12 cellular contexts compared by ENCODE assay signal in genomic region chr3:33401781-33402180, GRCh38.
"Had no signal": no experiment of that assay in that cellular context is flagged by ENCODE, and none has a peak within 500 bp of the region (broad histone marks: within the 10 kb centered on the region; RNA-seq: fewer than 3 reads in every experiment).

No MANE protein-coding gene starts in this region.

- DNase-seq: activated B cell treated with CpG ODN at 0.5 μM for 24 hours; activated CD4-positive, alpha-beta T cell treated with anti-CD3 and anti-CD28 coated beads, Interleukin-2, amount 10 ng/mL, durations not matched to agents 24 days and 14 days; activated T-cell treated with anti-CD3 and anti-CD28 coated beads, Interleukin-2, amount 50 U/mL, for 1 hour; effector CD4-positive, alpha-beta T cell; gastrocnemius medialis; right cardiac atrium; stimulated activated CD4-positive, alpha-beta T cell treated with anti-CD3 and anti-CD28 coated beads, Interleukin-12 subunit alpha, Interleukin-12 subunit beta, amount 100 ng/mL, for 4 hours; stimulated activated naive CD4-positive, alpha-beta T cell treated with Interleukin-2 at 50 U/mL for 16 hours; upper lobe of left lung had no signal

- ATAC-seq: gastrocnemius medialis, right cardiac atrium had no signal

- H3K4me1 ChIP-seq: gastrocnemius medialis, upper lobe of left lung had no signal

- H3K27me3 Mint-ChIP-seq: activated B cell treated with CpG ODN at 0.5 μM for 24 hours; activated CD4-positive, alpha-beta T cell treated with anti-CD3 and anti-CD28 coated beads, Interleukin-2, amount 10 ng/mL, durations not matched to agents 24 days and 14 days; activated naive CD4-positive, alpha-beta T cell treated with anti-CD3 and anti-CD28 coated beads, Interleukin-2, amount 50 U/mL, for 24 hours had no signal

- H3K4me1 Mint-ChIP-seq: activated B cell treated with CpG ODN at 0.5 μM for 24 hours; activated CD4-positive, alpha-beta T cell treated with anti-CD3 and anti-CD28 coated beads, Interleukin-2, amount 10 ng/mL, durations not matched to agents 24 days and 14 days; activated naive CD4-positive, alpha-beta T cell treated with anti-CD3 and anti-CD28 coated beads, Interleukin-2, amount 50 U/mL, for 24 hours had no signal

- H3K27ac ChIP-seq: gastrocnemius medialis, SK-N-MC, upper lobe of left lung had no signal

- H3K9me3 ChIP-seq: gastrocnemius medialis, upper lobe of left lung had no signal

- H3K27me3 ChIP-seq: gastrocnemius medialis, upper lobe of left lung had no signal

- H3K4me3 ChIP-seq: gastrocnemius medialis, SK-N-MC, upper lobe of left lung had no signal

- H3K9me3 Mint-ChIP-seq: activated B cell treated with CpG ODN at 0.5 μM for 24 hours; activated CD4-positive, alpha-beta T cell treated with anti-CD3 and anti-CD28 coated beads, Interleukin-2, amount 10 ng/mL, durations not matched to agents 24 days and 14 days; activated naive CD4-positive, alpha-beta T cell treated with anti-CD3 and anti-CD28 coated beads, Interleukin-2, amount 50 U/mL, for 24 hours; T-helper 1 cell treated with Interleukin-12 subunit alpha and Interleukin-12 subunit beta and Interleukin-4 antibody, amounts not matched to agents 30 μg/mL and 1 μg/mL, for 36 hours had no signal

- H3K27ac Mint-ChIP-seq: activated B cell treated with CpG ODN at 0.5 μM for 24 hours; activated CD4-positive, alpha-beta T cell treated with anti-CD3 and anti-CD28 coated beads, Interleukin-2, amount 10 ng/mL, durations not matched to agents 24 days and 14 days; activated naive CD4-positive, alpha-beta T cell treated with anti-CD3 and anti-CD28 coated beads, Interleukin-2, amount 50 U/mL, for 24 hours; T-helper 1 cell treated with Interleukin-12 subunit alpha and Interleukin-12 subunit beta and Interleukin-4 antibody, amounts not matched to agents 30 μg/mL and 1 μg/mL, for 36 hours had no signal

- H3K4me3 Mint-ChIP-seq: activated B cell treated with CpG ODN at 0.5 μM for 24 hours; activated CD4-positive, alpha-beta T cell treated with anti-CD3 and anti-CD28 coated beads, Interleukin-2, amount 10 ng/mL, durations not matched to agents 24 days and 14 days; activated naive CD4-positive, alpha-beta T cell treated with anti-CD3 and anti-CD28 coated beads, Interleukin-2, amount 50 U/mL, for 24 hours; T-helper 1 cell treated with Interleukin-12 subunit alpha and Interleukin-12 subunit beta and Interleukin-4 antibody, amounts not matched to agents 30 μg/mL and 1 μg/mL, for 36 hours had no signal
